15 cellular contexts compared by ENCODE assay signal in the genomic region with DNA sequence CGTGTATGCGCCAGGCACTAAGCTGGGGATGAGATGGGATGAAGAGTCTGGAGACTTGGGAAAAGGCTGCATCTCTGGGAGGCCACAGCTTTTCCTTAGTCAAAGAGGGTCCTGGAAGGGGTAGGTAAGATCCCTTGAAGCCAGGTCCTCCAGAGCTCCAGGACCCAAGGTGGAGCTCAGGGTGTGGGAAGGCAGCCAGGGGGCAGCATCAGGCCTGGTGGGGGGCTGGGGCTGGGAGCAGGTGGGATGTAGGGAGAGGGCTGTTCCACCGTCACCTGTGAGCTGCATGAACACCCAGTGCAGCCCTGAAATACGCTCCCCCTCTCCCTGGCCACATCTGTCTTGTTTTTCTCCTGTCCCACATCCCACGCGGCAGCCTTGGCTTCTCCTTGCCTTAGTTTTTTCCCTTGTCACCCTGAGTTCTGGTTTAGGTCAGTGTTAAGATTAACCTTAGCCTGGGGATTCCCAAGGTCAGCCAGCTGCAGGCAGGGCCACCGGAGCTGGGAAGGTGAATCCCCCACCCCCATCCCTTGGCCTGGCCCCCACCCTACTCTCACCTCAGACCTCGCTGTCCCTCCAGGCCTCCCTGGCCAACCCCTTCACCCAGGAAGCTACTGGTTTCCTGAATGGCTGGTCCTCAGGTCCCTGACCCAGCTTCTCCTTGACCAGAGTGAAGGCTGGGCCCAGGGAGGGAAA. TPM values are rescaled to one million over a fixed set of nuclear protein-coding genes. Genes with fewer than 3 reads are reported as not detected.
DNase-seq lines count a peak whose midpoint lies in the region; ATAC-seq, FAIRE-seq and TF ChIP-seq lines count a peak whose summit lies in the region.
"Not testable (repeated sequence)": the region's sequence is repeated elsewhere in the genome, so short reads cannot be mapped to it uniquely, and the experiment has no call there.
"Had no signal": no experiment of that assay in that cellular context is flagged by ENCODE, and none has a peak within 500 bp of the region (broad histone marks: within the 10 kb centered on the region; RNA-seq: fewer than 3 reads in every experiment).

No MANE protein-coding gene starts in this region.

- peak; percentile 77 for FAIRE-seq in GM12891 (lab: Jason Lieb, UNC)
- FAIRE-seq in GM19239 (lab: Jason Lieb, UNC), result peak; percentile 85
- FAIRE-seq in K562 (lab: Jason Lieb, UNC), result peak; percentile 23
- peak; percentile 97 for FAIRE-seq in urothelium cell line (lab: Jason Lieb, UNC)

- not testable (repeated sequence) for H3K27ac ChIP-seq in K562 (ENCODE audit: extremely low read depth, low read depth, low read length); endodermal cell (ENCODE audit: low read depth, low read length); spleen

- H3K9me1 ChIP-seq in K562 (ENCODE audit: control insufficient read depth, insufficient read depth, low read length), result not testable (repeated sequence)

- H3K4me3 ChIP-seq in K562; endodermal cell (ENCODE audit: low read length); spleen: not testable (repeated sequence)

- POLR2A ChIA-PET in K562 (lab: Yijun Ruan, JAX), result not testable (repeated sequence)

- H3K27me3 Mint-ChIP-seq in endodermal cell (ENCODE audit: insufficient read depth), result peaks cover 18% of the 10 kb centered on the region
- not testable (repeated sequence) for H3K27me3 Mint-ChIP-seq in stimulated activated naive B cell treated with anti-CD40 and anti-IgM and Interleukin-4, amounts not matched to agents 10 μg/mL and 1 μg/mL and 100 μg/mL, for 72 hours

- BruUV-seq in K562 (replicated peaks; lab: Mats Ljungman, UMichigan), result not testable (repeated sequence)

- not testable (repeated sequence) for TF ChIP-seq EP300 in K562 (IDR thresholded peaks at IDR 0.05; ENCODE audit: low read length)

- not testable (repeated sequence) for H3K9me3 ChIP-seq in K562 (replicated peaks; ENCODE audit: control insufficient read depth, insufficient read depth, low read depth, low read length); endodermal cell (ENCODE audit: control insufficient read depth, low read length)
- peaks cover 0 to 12% (median 3%) of the 10 kb centered on the region in 8 donors for H3K9me3 ChIP-seq in spleen

- TF ChIP-seq CTCF in K562 (IDR thresholded peaks at IDR 0.05 in 2 of 3, conservative IDR thresholded peaks at IDR 0.05 in 1 of 3; ENCODE audit: insufficient read depth in 2 of 3, low read depth in 1 of 3, low read length in 3 of 3); spleen (IDR thresholded peaks at IDR 0.05 in 8 of 11, conservative IDR thresholded peaks at IDR 0.05 in 3 of 11): not testable (repeated sequence)
- TF ChIP-seq CTCF in endodermal cell (conservative IDR thresholded peaks at IDR 0.05), result peak; percentile 14

- not testable (repeated sequence) for TF ChIP-seq POLR2A in GM12891 (IDR thresholded peaks at IDR 0.05; ENCODE audit: low read depth, low read length); K562 (conservative IDR thresholded peaks at IDR 0.05); spleen (IDR thresholded peaks at IDR 0.05)

- H4K20me1 ChIP-seq in K562 (replicated peaks; ENCODE audit: control insufficient read depth, insufficient read depth, low read length), result not testable (repeated sequence)

- intact Hi-C loops in K562 (cut with micrococcal nuclease); spleen (cut with DNase I; ENCODE audit: low total_unique reads): not testable (repeated sequence)

- not testable (repeated sequence) for H3K9ac ChIP-seq in K562 (ENCODE audit: insufficient read depth in 1 of 2, low read depth in 2 of 2, low read length in 2 of 2); endodermal cell (ENCODE audit: extremely low read depth, low read length, poor library complexity, severe bottlenecking)

- not testable (repeated sequence) for H2AFZ ChIP-seq in K562 (ENCODE audit: low read depth, low read length)

- DNase-seq in GM12891 (ENCODE audit: insufficient read length, low spot score); GM19239 (ENCODE audit: insufficient read length, low spot score); K562 (ENCODE audit: extremely low read depth in 1 of 4, low spot score in 3 of 4); endodermal cell; stimulated activated naive B cell treated with anti-CD40 and anti-IgM and Interleukin-4, amounts not matched to agents 10 μg/mL and 1 μg/mL and 100 μg/mL, for 72 hours; urothelium cell line (ENCODE audit: low spot score): not testable (repeated sequence)
- peak; percentile 5 for DNase-seq in spleen

- not testable (repeated sequence) for H3K4me1 ChIP-seq in K562 (replicated peaks in 1 of 2; ENCODE audit: control insufficient read depth in 2 of 2, insufficient read depth in 2 of 2, low read length in 2 of 2); endodermal cell (ENCODE audit: control insufficient read depth, insufficient read depth, low read length); spleen

- not testable (repeated sequence) for H3K79me2 ChIP-seq in K562 (ENCODE audit: control insufficient read depth, insufficient read depth, low read length)

- not testable (repeated sequence) for H3K27me3 ChIP-seq in K562 (ENCODE audit: control insufficient read depth in 2 of 2, insufficient read depth in 2 of 2, low read length in 2 of 2); endodermal cell (ENCODE audit: control insufficient read depth, insufficient read depth, low read length, poor library complexity, severe bottlenecking); spleen (replicated peaks in 1 of 7)

- in situ Hi-C loops in K562 (cut with MboI), result loop anchor here (5.0 to 25.0 kb wide), 4 partner anchors 53 to 1835 kb away; no protein-coding TSS in a partner anchor

- 38% methylated on average over 3 of the region's 8 CpGs for WGBS in K562 (ENCODE audit: insufficient coverage, low coverage, missing lambda C conversion rate)
- WGBS in endodermal cell (ENCODE audit: insufficient coverage in 1 of 2, insufficient read length in 1 of 2), 2 experiments, result 100% methylated on average over 1 of the region's 8 CpGs; no CpG with 5 or more reads in 1 of the 2 experiments
- WGBS in spleen, 5 donors, result 73 to 92% (median 85%) methylated on average over 4 to 6 of the region's 8 CpGs

- not testable (repeated sequence) for H3K4me3 Mint-ChIP-seq in endodermal cell; stimulated activated naive B cell treated with anti-CD40 and anti-IgM and Interleukin-4, amounts not matched to agents 10 μg/mL and 1 μg/mL and 100 μg/mL, for 72 hours

- CTCF ChIA-PET in K562 (lab: Yijun Ruan, JAX; ENCODE audit: low intra/inter-chr PET ratio), result not testable (repeated sequence)

- H3K4me2 ChIP-seq in K562 (ENCODE audit: insufficient read depth, low read length), result not testable (repeated sequence)

- peak; percentile 26; the same call in 1 of the 3 replicates for ATAC-seq in SK-N-SH treated with all-trans-retinoic acid at 6 μM for 48 hours
- peak; percentile 64 for ATAC-seq in K562
- peak; percentile 35 to 59 for ATAC-seq in stimulated activated naive B cell treated with anti-CD40 and anti-IgM and Interleukin-4, amounts not matched to agents 10 μg/mL and 1 μg/mL and 100 μg/mL, for 72 hours (replicated peaks)

- H3K9me3 Mint-ChIP-seq in endodermal cell; stimulated activated naive B cell treated with anti-CD40 and anti-IgM and Interleukin-4, amounts not matched to agents 10 μg/mL and 1 μg/mL and 100 μg/mL, for 72 hours: not testable (repeated sequence)

- H3K36me3 ChIP-seq in K562 (ENCODE audit: control insufficient read depth, insufficient read depth, low read length); endodermal cell (ENCODE audit: control insufficient read depth, insufficient read depth, low read length); spleen: not testable (repeated sequence)

- not testable (repeated sequence) for TF ChIP-seq RAD21 in K562 (CRISPR knock-in tag; conservative IDR thresholded peaks at IDR 0.05 in 1 of 2, IDR thresholded peaks at IDR 0.05 in 1 of 2)

- H3K36me3 Mint-ChIP-seq in endodermal cell (ENCODE audit: low read depth); stimulated activated naive B cell treated with anti-CD40 and anti-IgM and Interleukin-4, amounts not matched to agents 10 μg/mL and 1 μg/mL and 100 μg/mL, for 72 hours: not testable (repeated sequence)

- H3K4me1 Mint-ChIP-seq in endodermal cell, result not testable (repeated sequence)
- H3K4me1 Mint-ChIP-seq in stimulated activated naive B cell treated with anti-CD40 and anti-IgM and Interleukin-4, amounts not matched to agents 10 μg/mL and 1 μg/mL and 100 μg/mL, for 72 hours, result peaks cover 13 to 16% of the 10 kb centered on the region in 2 donors

- H3K27ac Mint-ChIP-seq in endodermal cell; stimulated activated naive B cell treated with anti-CD40 and anti-IgM and Interleukin-4, amounts not matched to agents 10 μg/mL and 1 μg/mL and 100 μg/mL, for 72 hours: not testable (repeated sequence)

RNA-seq across cellular contexts. Expression of gene IGLL1, which starts 17.6 kb away (rescaled TPM):
- polyA plus RNA-seq in GM12891 (2012; ENCODE audit: low read depth, missing spikeins), result not detected
- total RNA-seq in K562 (2011; cell fraction: chromatin; rRNA removed; ENCODE audit: low replicate concordance), result not detected in 2 replicates
- total RNA-seq in K562 (2011; cell fraction: nucleolus; rRNA removed), result not detected in 2 replicates
- total RNA-seq in K562 (2011; cell fraction: nucleoplasm; rRNA removed), result not detected in 2 replicates
- total RNA-seq in K562 (2014; rRNA removed), result 0.32 TPM in 1 of 2 replicates, not detected in the other
- not detected in 2 replicates for total RNA-seq in K562 (2014; rRNA removed; fragmentation: Illumina TruSeq; extraction: Trizol)
- not detected in 2 replicates for total RNA-seq in K562 (2015; rRNA removed; fragmentation: Illumina TruSeq; extraction: Trizol)
- total RNA-seq in K562 (2021), result not detected in 2 replicates
- polyA plus RNA-seq in K562 (2011; rRNA removed), result 0.20 TPM in 1 of 2 replicates, not detected in the other
- 0.66 TPM in 1 of 2 replicates, not detected in the other for polyA plus RNA-seq in K562 (2011; cell fraction: cytosol; rRNA removed)
- polyA plus RNA-seq in K562 (2011; cell fraction: nucleus; rRNA removed), result not detected in 2 replicates
- polyA plus RNA-seq in K562 (2012), result not detected in 2 replicates
- not detected in 2 replicates for polyA plus RNA-seq in K562 (2014; fragmentation: Illumina TruSeq; extraction: Trizol)
- under 1 TPM in 1 of 2 experiments, not detected in 1; 0.10 TPM for polyA plus RNA-seq in K562 (2014; fragmentation: Nextera tagmentation; extraction: Ambion mirVana)
- 0.23 TPM in 1 of 2 replicates, not detected in the other for polyA plus RNA-seq in K562 (2014; rRNA removed)
- not detected in 2 replicates for polyA minus RNA-seq in K562 (2011; rRNA and poly(A)+ RNA removed)
- polyA minus RNA-seq in K562 (2011; cell fraction: cytosol; rRNA and poly(A)+ RNA removed), result not detected in 2 replicates
- polyA minus RNA-seq in K562 (2011; cell fraction: nucleus; rRNA and poly(A)+ RNA removed), result not detected in 2 replicates
- not detected for total RNA-seq in endodermal cell
- not detected for polyA plus RNA-seq in endodermal cell (2013, experiment 1 of 2)
- polyA plus RNA-seq in endodermal cell (2013, experiment 2 of 2), result not detected
- total RNA-seq in spleen, result not detected
- polyA plus RNA-seq in spleen, result under 1 TPM in 1 of 3 donors, not detected in 2; 0.26 TPM
- total RNA-seq: CD4-positive, alpha-beta T cell; CD8-positive, alpha-beta memory T cell; Daoy; G401; GM23248 had no signal
- polyA plus RNA-seq: A549; CD14-positive monocyte; CD8-positive, alpha-beta memory T cell; GM23248 had no signal

RNA-seq across cellular contexts. Expression of gene DRICH1, which starts 34.4 kb away (rescaled TPM):
- polyA plus RNA-seq in GM12891 (2012; ENCODE audit: low read depth, missing spikeins), result 0.15 TPM
- total RNA-seq in K562 (2011; cell fraction: chromatin; rRNA removed; ENCODE audit: low replicate concordance), result 0.86 and 0.99 TPM in 2 replicates
- 0.39 and 0.50 TPM in 2 replicates for total RNA-seq in K562 (2011; cell fraction: nucleolus; rRNA removed)
- 0.37 and 0.76 TPM in 2 replicates for total RNA-seq in K562 (2011; cell fraction: nucleoplasm; rRNA removed)
- total RNA-seq in K562 (2014; rRNA removed) (0.14 and 0.49 TPM in 2 replicates), K562 (2014; rRNA removed; fragmentation: Illumina TruSeq; extraction: Trizol) (0.36 TPM in 1 of 2 replicates, not detected in the other), K562 (2015; rRNA removed; fragmentation: Illumina TruSeq; extraction: Trizol) (0.41 TPM in 1 of 2 replicates, not detected in the other), K562 (2021) (0.29 TPM in 1 of 2 replicates, not detected in the other), endodermal cell (under 1 TPM in 1 of 2 donors, not detected in 1; 0.24 TPM), spleen (1 to 10 TPM in 3 of 7 donors, under 1 TPM in 1, not detected in 3; 0.44 to 2.5 (median 2.2) TPM)
- polyA plus RNA-seq in K562 (2011; rRNA removed) (0.10 and 0.39 TPM in 2 replicates), K562 (2014; fragmentation: Illumina TruSeq; extraction: Trizol) (not detected in 2 replicates), K562 (2014; fragmentation: Nextera tagmentation; extraction: Ambion mirVana) (under 1 TPM; 0.07 to 0.08 TPM), K562 (2014; rRNA removed) (0.17 TPM in 1 of 2 replicates, not detected in the other), spleen (1 to 10 TPM in 2 of 3 donors, under 1 TPM in 1; 0.29 to 2.2 (median 1.6) TPM)
- 0.09 TPM in 1 of 2 replicates, not detected in the other for polyA plus RNA-seq in K562 (2011; cell fraction: cytosol; rRNA removed)
- polyA plus RNA-seq in K562 (2011; cell fraction: nucleus; rRNA removed), result 0.80 and 1.2 TPM in 2 replicates
- 0.30 and 0.36 TPM in 2 replicates for polyA plus RNA-seq in K562 (2012)
- polyA minus RNA-seq in K562 (2011; rRNA and poly(A)+ RNA removed), result 0.33 and 1.4 TPM in 2 replicates
- not detected in 2 replicates for polyA minus RNA-seq in K562 (2011; cell fraction: cytosol; rRNA and poly(A)+ RNA removed)
- polyA minus RNA-seq in K562 (2011; cell fraction: nucleus; rRNA and poly(A)+ RNA removed), result 0.33 TPM in 1 of 2 replicates, not detected in the other
- polyA plus RNA-seq in endodermal cell (2013, experiment 1 of 2), result not detected
- 0.21 TPM for polyA plus RNA-seq in endodermal cell (2013, experiment 2 of 2)
- total RNA-seq: Daoy, G401, GM23248 had no signal
- polyA plus RNA-seq: CD14-positive monocyte; CD8-positive, alpha-beta memory T cell; GM23248 had no signal
